Comparison of ENCODE assay signal across 1 cellular context in genomic region chr3:58526124-58526957, GRCh38.
A peak's percentile ranks its signal among the peaks of the same experiment; 100 is the strongest.
TF ChIP-seq lines count a peak whose summit lies in the region.

No MANE protein-coding gene starts in this region.

TF ChIP-seq in HepG2, 621 proteins besides CTCF, POLR2A, EP300 and RAD21 (continues in another document):
- TF ChIP-seq ZNF619 (CRISPR knock-in tag; IDR thresholded peaks at IDR 0.05) (no peak), ZNF124 (CRISPR knock-in tag; IDR thresholded peaks at IDR 0.05) (0 out of 2 replicates have a peak, but pooled peaks have one; percentile 48), CCDC6 (CRISPR knock-in tag; IDR thresholded peaks at IDR 0.05) (no peak), HDAC2 (CRISPR knock-in tag; IDR thresholded peaks at IDR 0.05) (peak; percentile 49; the same call in 1 of the 2 replicates), KLF16 (CRISPR knock-in tag; IDR thresholded peaks at IDR 0.05) (0 out of 4 replicates have a peak, but pooled peaks of 1 of the 2 experiments have one; percentile 27), MED1 (CRISPR knock-in tag; IDR thresholded peaks at IDR 0.05) (peak; percentile 22; the same call in 1 of the 2 replicates), ZFY (CRISPR knock-in tag; IDR thresholded peaks at IDR 0.05) (0 out of 2 replicates have a peak, but pooled peaks have one; percentile 11), ZNF17 (CRISPR knock-in tag; IDR thresholded peaks at IDR 0.05) (no peak), NKX3-1 (CRISPR knock-in tag; IDR thresholded peaks at IDR 0.05) (no peak), RFXANK (CRISPR knock-in tag; IDR thresholded peaks at IDR 0.05) (no peak), TBX2 (CRISPR knock-in tag; IDR thresholded peaks at IDR 0.05; ENCODE audit: borderline replicate concordance) (peak; percentile 64), CREM (IDR thresholded peaks at IDR 0.05) (no peak; the same call in 1 of the 2 replicates), CREM (CRISPR knock-in tag; IDR thresholded peaks at IDR 0.05) (no peak), SRF (IDR thresholded peaks at IDR 0.05; ENCODE audit: low read depth, low read length) (0 out of 2 replicates have a peak, but pooled peaks have one; percentile 32), ASH2L (IDR thresholded peaks at IDR 0.05; ENCODE audit: insufficient read length, low read depth, low read length) (peak; percentile 32), ZNF772 (CRISPR knock-in tag; IDR thresholded peaks at IDR 0.05) (0 out of 2 replicates have a peak, but pooled peaks have one; percentile 30), KMT2B (CRISPR knock-in tag; IDR thresholded peaks at IDR 0.05) (peak; percentile 60; the same call in 1 of the 2 replicates), NR2C2 (CRISPR knock-in tag; IDR thresholded peaks at IDR 0.05; ENCODE audit: borderline replicate concordance) (peak; percentile 51; the same call in 1 of the 2 replicates), POLR2AphosphoS5 (IDR thresholded peaks at IDR 0.05; ENCODE audit: low read depth, low read length) (peak; percentile 63), NCOR1 (IDR thresholded peaks at IDR 0.05; ENCODE audit: borderline replicate concordance, low read length) (no peak), ONECUT2 (CRISPR knock-in tag; IDR thresholded peaks at IDR 0.05) (no peak), ZSCAN12 (CRISPR knock-in tag; IDR thresholded peaks at IDR 0.05) (no peak), CEBPG (CRISPR knock-in tag; IDR thresholded peaks at IDR 0.05) (peak; percentile 94), ZSCAN5A (CRISPR knock-in tag; IDR thresholded peaks at IDR 0.05; ENCODE audit: borderline replicate concordance) (no peak), ZNF570 (CRISPR knock-in tag; IDR thresholded peaks at IDR 0.05; ENCODE audit: borderline replicate concordance) (no peak), GATAD2A (CRISPR knock-in tag; IDR thresholded peaks at IDR 0.05) (peak; percentile 84), ATF3 (CRISPR knock-in tag; IDR thresholded peaks at IDR 0.05) (peak; percentile 82), FOXK2 (IDR thresholded peaks at IDR 0.05) (no peak), FOXA1 (IDR thresholded peaks at IDR 0.05) (no peak), FOXA1 (CRISPR knock-in tag; IDR thresholded peaks at IDR 0.05) (peak; percentile 46; the same call in 1 of the 2 replicates), ZNF180 (CRISPR knock-in tag; IDR thresholded peaks at IDR 0.05; ENCODE audit: borderline replicate concordance, low read depth) (no peak), ZNF790 (CRISPR knock-in tag; IDR thresholded peaks at IDR 0.05; ENCODE audit: borderline replicate concordance) (no peak), ZNF543 (CRISPR knock-in tag; IDR thresholded peaks at IDR 0.05) (0 out of 2 replicates have a peak, but pooled peaks have one; percentile 27), ZNF841 (CRISPR knock-in tag; IDR thresholded peaks at IDR 0.05; ENCODE audit: borderline replicate concordance) (no peak), ZBTB21 (CRISPR knock-in tag; IDR thresholded peaks at IDR 0.05) (peak; percentile 68; the same call in 1 of the 2 replicates), NR2F6 (IDR thresholded peaks at IDR 0.05) (peak; percentile 32; the same call in 1 of the 2 replicates), NR2F6 (CRISPR knock-in tag; IDR thresholded peaks at IDR 0.05) (peak; percentile 56), ZBTB33 (CRISPR knock-in tag; IDR thresholded peaks at IDR 0.05) (peak; percentile 26; the same call in 1 of the 2 replicates), XRCC5 (optimal IDR thresholded peaks at IDR 0.05; ENCODE audit: low read length) (peak; percentile 86), ZMYM3 (CRISPR knock-in tag; IDR thresholded peaks at IDR 0.05) (peak; percentile 86), PRPF4 (IDR thresholded peaks at IDR 0.05; ENCODE audit: low read depth, low read length, poor library complexity, severe bottlenecking) (no peak), SAP130 (CRISPR knock-in tag; IDR thresholded peaks at IDR 0.05; ENCODE audit: low read depth) (peak; percentile 79), ZNF550 (CRISPR knock-in tag; IDR thresholded peaks at IDR 0.05; ENCODE audit: borderline replicate concordance) (no peak), RCOR2 (CRISPR knock-in tag; IDR thresholded peaks at IDR 0.05) (peak; percentile 23; the same call in 1 of the 2 replicates), ZSCAN29 (CRISPR knock-in tag; conservative IDR thresholded peaks at IDR 0.05) (no peak), PRDM15 (CRISPR knock-in tag; IDR thresholded peaks at IDR 0.05) (peak; percentile 99), MTA3 (CRISPR knock-in tag; IDR thresholded peaks at IDR 0.05) (no peak), PATZ1 (CRISPR knock-in tag; IDR thresholded peaks at IDR 0.05) (peak; percentile 42; the same call in 1 of the 2 replicates)
- TF ChIP-seq, protein P1, sequence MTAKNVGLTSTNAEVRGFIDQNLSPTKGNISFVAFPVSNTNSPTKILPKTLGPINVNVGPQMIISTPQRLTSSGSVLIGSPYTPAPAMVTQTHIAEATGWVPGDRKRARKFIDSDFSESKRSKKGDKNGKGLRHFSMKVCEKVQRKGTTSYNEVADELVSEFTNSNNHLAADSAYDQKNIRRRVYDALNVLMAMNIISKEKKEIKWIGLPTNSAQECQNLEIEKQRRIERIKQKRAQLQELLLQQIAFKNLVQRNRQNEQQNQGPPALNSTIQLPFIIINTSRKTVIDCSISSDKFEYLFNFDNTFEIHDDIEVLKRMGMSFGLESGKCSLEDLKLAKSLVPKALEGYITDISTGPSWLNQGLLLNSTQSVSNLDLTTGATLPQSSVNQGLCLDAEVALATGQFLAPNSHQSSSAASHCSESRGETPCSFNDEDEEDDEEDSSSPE (CRISPR knock-in tag; IDR thresholded peaks at IDR 0.05), result peak; percentile 53
- TF ChIP-seq, protein P2, sequence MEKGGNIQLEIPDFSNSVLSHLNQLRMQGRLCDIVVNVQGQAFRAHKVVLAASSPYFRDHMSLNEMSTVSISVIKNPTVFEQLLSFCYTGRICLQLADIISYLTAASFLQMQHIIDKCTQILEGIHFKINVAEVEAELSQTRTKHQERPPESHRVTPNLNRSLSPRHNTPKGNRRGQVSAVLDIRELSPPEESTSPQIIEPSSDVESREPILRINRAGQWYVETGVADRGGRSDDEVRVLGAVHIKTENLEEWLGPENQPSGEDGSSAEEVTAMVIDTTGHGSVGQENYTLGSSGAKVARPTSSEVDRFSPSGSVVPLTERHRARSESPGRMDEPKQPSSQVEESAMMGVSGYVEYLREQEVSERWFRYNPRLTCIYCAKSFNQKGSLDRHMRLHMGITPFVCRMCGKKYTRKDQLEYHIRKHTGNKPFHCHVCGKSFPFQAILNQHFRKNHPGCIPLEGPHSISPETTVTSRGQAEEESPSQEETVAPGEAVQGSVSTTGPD (CRISPR knock-in tag; IDR thresholded peaks at IDR 0.05), result no peak
- TF ChIP-seq, protein P3, sequence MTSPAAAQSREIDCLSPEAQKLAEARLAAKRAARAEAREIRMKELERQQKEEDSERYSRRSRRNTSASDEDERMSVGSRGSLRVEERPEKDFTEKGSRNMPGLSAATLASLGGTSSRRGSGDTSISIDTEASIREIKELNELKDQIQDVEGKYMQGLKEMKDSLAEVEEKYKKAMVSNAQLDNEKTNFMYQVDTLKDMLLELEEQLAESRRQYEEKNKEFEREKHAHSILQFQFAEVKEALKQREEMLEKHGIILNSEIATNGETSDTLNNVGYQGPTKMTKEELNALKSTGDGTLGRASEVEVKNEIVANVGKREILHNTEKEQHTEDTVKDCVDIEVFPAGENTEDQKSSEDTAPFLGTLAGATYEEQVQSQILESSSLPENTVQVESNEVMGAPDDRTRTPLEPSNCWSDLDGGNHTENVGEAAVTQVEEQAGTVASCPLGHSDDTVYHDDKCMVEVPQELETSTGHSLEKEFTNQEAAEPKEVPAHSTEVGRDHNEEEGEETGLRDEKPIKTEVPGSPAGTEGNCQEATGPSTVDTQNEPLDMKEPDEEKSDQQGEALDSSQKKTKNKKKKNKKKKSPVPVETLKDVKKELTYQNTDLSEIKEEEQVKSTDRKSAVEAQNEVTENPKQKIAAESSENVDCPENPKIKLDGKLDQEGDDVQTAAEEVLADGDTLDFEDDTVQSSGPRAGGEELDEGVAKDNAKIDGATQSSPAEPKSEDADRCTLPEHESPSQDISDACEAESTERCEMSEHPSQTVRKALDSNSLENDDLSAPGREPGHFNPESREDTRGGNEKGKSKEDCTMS (CRISPR knock-in tag; conservative IDR thresholded peaks at IDR 0.05), result no peak
- TF ChIP-seq, protein P4, sequence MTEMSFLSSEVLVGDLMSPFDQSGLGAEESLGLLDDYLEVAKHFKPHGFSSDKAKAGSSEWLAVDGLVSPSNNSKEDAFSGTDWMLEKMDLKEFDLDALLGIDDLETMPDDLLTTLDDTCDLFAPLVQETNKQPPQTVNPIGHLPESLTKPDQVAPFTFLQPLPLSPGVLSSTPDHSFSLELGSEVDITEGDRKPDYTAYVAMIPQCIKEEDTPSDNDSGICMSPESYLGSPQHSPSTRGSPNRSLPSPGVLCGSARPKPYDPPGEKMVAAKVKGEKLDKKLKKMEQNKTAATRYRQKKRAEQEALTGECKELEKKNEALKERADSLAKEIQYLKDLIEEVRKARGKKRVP (CRISPR knock-in tag; IDR thresholded peaks at IDR 0.05), result no peak
- TF ChIP-seq, protein P5, sequence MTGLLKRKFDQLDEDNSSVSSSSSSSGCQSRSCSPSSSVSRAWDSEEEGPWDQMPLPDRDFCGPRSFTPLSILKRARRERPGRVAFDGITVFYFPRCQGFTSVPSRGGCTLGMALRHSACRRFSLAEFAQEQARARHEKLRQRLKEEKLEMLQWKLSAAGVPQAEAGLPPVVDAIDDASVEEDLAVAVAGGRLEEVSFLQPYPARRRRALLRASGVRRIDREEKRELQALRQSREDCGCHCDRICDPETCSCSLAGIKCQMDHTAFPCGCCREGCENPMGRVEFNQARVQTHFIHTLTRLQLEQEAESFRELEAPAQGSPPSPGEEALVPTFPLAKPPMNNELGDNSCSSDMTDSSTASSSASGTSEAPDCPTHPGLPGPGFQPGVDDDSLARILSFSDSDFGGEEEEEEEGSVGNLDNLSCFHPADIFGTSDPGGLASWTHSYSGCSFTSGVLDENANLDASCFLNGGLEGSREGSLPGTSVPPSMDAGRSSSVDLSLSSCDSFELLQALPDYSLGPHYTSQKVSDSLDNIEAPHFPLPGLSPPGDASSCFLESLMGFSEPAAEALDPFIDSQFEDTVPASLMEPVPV (CRISPR knock-in tag; IDR thresholded peaks at IDR 0.05), result 0 out of 2 replicates have a peak, but pooled peaks have one; percentile 29
